ENCODE assay signal across 23 cellular contexts in the genomic region with DNA sequence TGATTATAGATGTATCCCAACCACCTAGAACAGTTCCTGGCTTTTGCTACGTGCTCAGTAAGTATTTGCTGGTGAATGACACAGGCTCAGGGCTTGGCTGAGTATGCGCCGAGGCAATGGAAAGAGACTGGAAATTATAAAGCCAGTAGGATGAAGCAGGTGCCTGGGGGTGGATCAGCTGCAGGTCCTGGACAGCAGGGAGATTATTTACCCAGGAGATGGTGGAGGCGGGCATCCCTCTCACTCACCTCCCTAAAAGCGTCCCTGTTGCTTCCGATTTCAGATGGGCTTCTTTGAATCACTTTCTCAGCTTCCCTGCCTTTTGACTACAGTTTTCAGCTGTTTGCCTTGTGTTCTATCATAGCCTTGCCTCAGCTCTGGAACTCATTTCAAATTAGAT. TPM values are rescaled to one million over a fixed set of nuclear protein-coding genes. Genes with fewer than 3 reads are reported as not detected.
"Had no signal": no experiment of that assay in that cellular context is flagged by ENCODE, and none has a peak within 500 bp of the region (broad histone marks: within the 10 kb centered on the region; RNA-seq: fewer than 3 reads in every experiment).

No MANE protein-coding gene starts in this region.

- DNase-seq: Karpas-422, KG1, MM.1S, NCI-H1048, NCI-H1105, NCI-H1417, NCI-H146, NCI-H1694 treated with DMSO at 0.1 percent for 48 hours, NCI-H1930, NCI-H2081, NCI-H2107, NCI-H2227 treated with DMSO at 0.1 percent for 48 hours, NCI-H524, NCI-H526 treated with DMSO at 0.1 percent for 48 hours, NCI-H774, Right ventricle myocardium superior, RPMI8226, SIG-M5 had no signal

- H3K4me1 ChIP-seq: SJSA1 had no signal

- H3K4me3 ChIP-seq: SJSA1, SK-N-MC had no signal

- H3K36me3 ChIP-seq: SJSA1 had no signal

- H3K27ac ChIP-seq: SJSA1, SK-N-MC had no signal

RNA-seq across cellular contexts. Expression of gene SLC6A13, which starts 6.4 kb away (rescaled TPM):
- total RNA-seq: HT-29, M059J, SJSA1 had no signal

RNA-seq across cellular contexts. Expression of gene SLC6A12, which starts 42.3 kb away (rescaled TPM):
- total RNA-seq: HT-29, M059J, NCI-H460, SJSA1 had no signal
